Comparison of ENCODE assay signal across 22 cellular contexts in genomic region chr11:9136731-9137130, GRCh38. TPM values are rescaled to one million over a fixed set of nuclear protein-coding genes. Genes with fewer than 3 reads are reported as not detected.
"Had no signal": no experiment of that assay in that cellular context is flagged by ENCODE, and none has a peak within 500 bp of the region (broad histone marks: within the 10 kb centered on the region; RNA-seq: fewer than 3 reads in every experiment).

No MANE protein-coding gene starts in this region.

- H3K27ac ChIP-seq: coronary artery, psoas muscle, right atrium auricular region, testis had no signal

- H3K27me3 Mint-ChIP-seq: natural killer cell treated with Interleukin-12 subunit alpha and Interleukin-12 subunit beta and Interleukin-15 and Interleukin-18, amount 100 ng/mL, for 72 hours had no signal

- H3K4me1 ChIP-seq: psoas muscle had no signal

- H3K27me3 ChIP-seq: esophagus squamous epithelium, gastrocnemius medialis, left lung, ovary, right atrium auricular region, spleen, testis had no signal

- H3K4me3 ChIP-seq: coronary artery, esophagus squamous epithelium, gastrocnemius medialis, left lung, ovary, psoas muscle, right atrium auricular region, spleen, testis had no signal

- H3K36me3 Mint-ChIP-seq: natural killer cell treated with Interleukin-12 subunit alpha and Interleukin-12 subunit beta and Interleukin-15 and Interleukin-18, amount 100 ng/mL, for 72 hours had no signal

- H3K36me3 ChIP-seq: ovary had no signal

- DNase-seq: activated CD4-positive, alpha-beta T cell treated with anti-CD3 and anti-CD28 coated beads for 1 hour; activated CD4-positive, alpha-beta T cell treated with anti-CD3 and anti-CD28 coated beads, Interleukin-2, amount 50 U/mL, for 1 hour; activated CD8-positive, alpha-beta T cell treated with anti-CD3 and anti-CD28 coated beads, Interleukin-2, amount 10 ng/mL, durations not matched to agents 7 days and 5 days; cerebellar nuclear complex; endodermal cell; esophagus squamous epithelium; gastrocnemius medialis; hippocampal formation; kidney glomerular epithelial cell; left lung; ovary; psoas muscle; spleen; stimulated activated CD4-positive, alpha-beta T cell treated with anti-CD3 and anti-CD28 coated beads, Interleukin-4, amount 100 ng/mL, for 1 hour; stimulated activated naive CD4-positive, alpha-beta T cell; testis had no signal

- H3K9me3 Mint-ChIP-seq: activated T-helper 1 cell treated with anti-CD3 and anti-CD28 coated beads, Interleukin-12 subunit alpha, Interleukin-12 subunit beta, Interleukin-2, Interleukin-4 antibody, amounts not matched to agents 30 ng/mL and 10 ng/mL and 1 ng/mL, durations not matched to agents 14 hours and 24 hours and 36 hours; endodermal cell; mesothelial cell of epicardium; natural killer cell treated with Interleukin-12 subunit alpha and Interleukin-12 subunit beta and Interleukin-15 and Interleukin-18, amount 100 ng/mL, for 72 hours had no signal

- H3K9me3 ChIP-seq: esophagus squamous epithelium, gastrocnemius medialis, left lung, ovary, psoas muscle, right atrium auricular region, spleen, testis had no signal

- H3K4me3 Mint-ChIP-seq: activated CD8-positive, alpha-beta T cell treated with anti-CD3 and anti-CD28 coated beads, Interleukin-2, amount 10 ng/mL, durations not matched to agents 7 days and 5 days; activated T-helper 1 cell treated with anti-CD3 and anti-CD28 coated beads, Interleukin-12 subunit alpha, Interleukin-12 subunit beta, Interleukin-2, Interleukin-4 antibody, amounts not matched to agents 30 ng/mL and 10 ng/mL and 1 ng/mL, durations not matched to agents 14 hours and 24 hours and 36 hours; endodermal cell; mesothelial cell of epicardium; natural killer cell treated with Interleukin-12 subunit alpha and Interleukin-12 subunit beta and Interleukin-15 and Interleukin-18, amount 100 ng/mL, for 72 hours had no signal

- ATAC-seq: activated CD8-positive, alpha-beta T cell treated with anti-CD3 and anti-CD28 coated beads, Interleukin-2, amount 10 ng/mL, durations not matched to agents 7 days and 5 days; natural killer cell treated with Interleukin-12 subunit alpha and Interleukin-12 subunit beta and Interleukin-15 and Interleukin-18, amount 100 ng/mL, for 72 hours had no signal

- H3K27ac Mint-ChIP-seq: activated CD8-positive, alpha-beta T cell treated with anti-CD3 and anti-CD28 coated beads, Interleukin-2, amount 10 ng/mL, durations not matched to agents 7 days and 5 days; activated T-helper 1 cell treated with anti-CD3 and anti-CD28 coated beads, Interleukin-12 subunit alpha, Interleukin-12 subunit beta, Interleukin-2, Interleukin-4 antibody, amounts not matched to agents 30 ng/mL and 10 ng/mL and 1 ng/mL, durations not matched to agents 14 hours and 24 hours and 36 hours; endodermal cell; mesothelial cell of epicardium; natural killer cell treated with Interleukin-12 subunit alpha and Interleukin-12 subunit beta and Interleukin-15 and Interleukin-18, amount 100 ng/mL, for 72 hours had no signal

RNA-seq across cellular contexts. Expression of gene SCUBE2, which starts 45.3 kb away (rescaled TPM):
- total RNA-seq: activated T-helper 1 cell treated with anti-CD3 and anti-CD28 coated beads, Interleukin-12 subunit alpha, Interleukin-12 subunit beta, Interleukin-2, Interleukin-4 antibody, amounts not matched to agents 30 ng/mL and 10 ng/mL and 1 ng/mL, durations not matched to agents 14 hours and 24 hours and 36 hours; bronchial epithelial cell had no signal
